In genomic region chr1:56506314-56506743, GRCh38 we compare ENCODE assay signal across 14 cellular contexts.
DNase-seq lines count a peak whose midpoint lies in the region; ATAC-seq and TF ChIP-seq lines count a peak whose summit lies in the region.
"Had no signal": no experiment of that assay in that cellular context is flagged by ENCODE, and none has a peak within 500 bp of the region (broad histone marks: within the 10 kb centered on the region; RNA-seq: fewer than 3 reads in every experiment).

No MANE protein-coding gene starts in this region.

- no peaks in the 10 kb centered on the region for H3K27me3 ChIP-seq in cardiac muscle cell
- H3K27me3 ChIP-seq in gastroesophageal sphincter: no peaks in the 10 kb centered on the region
- H3K27me3 ChIP-seq in upper lobe of right lung: no peaks in the 10 kb centered on the region
- H3K27me3 ChIP-seq: brain microvascular endothelial cell had no signal

- H3K27ac ChIP-seq in cardiac muscle cell (peak overlapping the region; percentile 34), gastroesophageal sphincter (no peak overlapping the region), upper lobe of right lung (peak overlapping the region; percentile 20)
- H3K27ac ChIP-seq: brain microvascular endothelial cell had no signal

- H3K9me3 ChIP-seq in cardiac muscle cell (ENCODE audit: low read depth): no peaks in the 10 kb centered on the region
- no peaks in the 10 kb centered on the region for H3K9me3 ChIP-seq in gastroesophageal sphincter
- H3K9me3 ChIP-seq in upper lobe of right lung: no peaks in the 10 kb centered on the region

- H3K36me3 ChIP-seq in cardiac muscle cell (peaks cover 15% of the 10 kb centered on the region), gastroesophageal sphincter (peaks cover 0 to 76% of the 10 kb centered on the region in 2 donors), upper lobe of right lung (peaks cover 62% of the 10 kb centered on the region)
- H3K36me3 ChIP-seq: brain microvascular endothelial cell had no signal

- no peak for TF ChIP-seq POLR2A in gastroesophageal sphincter (IDR thresholded peaks at IDR 0.05)

- peaks cover 48% of the 10 kb centered on the region for H3K4me1 ChIP-seq in cardiac muscle cell (ENCODE audit: low read depth)
- H3K4me1 ChIP-seq in gastroesophageal sphincter: peaks cover 0 to 62% (median 19%) of the 10 kb centered on the region in 3 donors
- H3K4me1 ChIP-seq in upper lobe of right lung: peaks cover 57% of the 10 kb centered on the region

- no peak for TF ChIP-seq EP300 in gastroesophageal sphincter (IDR thresholded peaks at IDR 0.05)

- H3K4me3 ChIP-seq in cardiac muscle cell: no peak overlapping the region
- no peak overlapping the region for H3K4me3 ChIP-seq in gastroesophageal sphincter
- H3K4me3 ChIP-seq in upper lobe of right lung: no peak overlapping the region

- 58 to 60% methylated on average over 1 to 2 of the region's 10 CpGs for WGBS in gastroesophageal sphincter (ENCODE audit: low coverage in 1 of 2), 2 donors

- DNase-seq in cardiac muscle cell (ENCODE audit: low read depth in 1 of 2, low spot score in 1 of 2) (no peak), Right ventricle myocardium inferior (ENCODE audit: missing footprints) (no peak), myocyte (ENCODE audit: low read depth) (peak; percentile 51), upper lobe of right lung (peak; percentile 64), HUDEP-2 (lab: John Stamatoyannopoulos, UW; ENCODE audit: unreplicated experiment in 76 of 76) (no peak), iPS-NIHi7 (ENCODE audit: extremely low spot score) (no peak), SHP77 treated with DMSO at 0.1 percent for 48 hours (lab: John Stamatoyannopoulos, UW) (no peak)
- DNase-seq: activated CD4-positive, alpha-beta memory T cell treated with anti-CD3 and anti-CD28 coated beads for 36 hours; activated effector memory CD4-positive, alpha-beta T cell treated with anti-CD3 and anti-CD28 coated beads, Interleukin-2, amount 50 U/mL, for 16 hours; brain microvascular endothelial cell; H7; natural killer cell; NCI-H1436 had no signal

- intact Hi-C loops in Right ventricle myocardium inferior (cut with DNase I) (loop anchor here (5.0 kb wide), 3 partner anchors 41 to 129 kb away; no protein-coding TSS in a partner anchor), upper lobe of right lung (cut with DNase I) (no loop called here)

- ATAC-seq in Right ventricle myocardium inferior: no peak
- ATAC-seq in gastroesophageal sphincter: peak; percentile 56
- peak; percentile 43 for ATAC-seq in upper lobe of right lung
- ATAC-seq: natural killer cell had no signal

- TF ChIP-seq CTCF in cardiac muscle cell (IDR thresholded peaks at IDR 0.05; ENCODE audit: low read depth, low read length) (no peak), gastroesophageal sphincter (IDR thresholded peaks at IDR 0.05) (no peak), upper lobe of right lung (IDR thresholded peaks at IDR 0.05) (no peak)

Comparison
In these comparisons a context has a peak if more than half of its experiments do, and no peak if none do; other contexts are left out.
1. DNase-seq: peak in myocyte (single experiment) and upper lobe of right lung (single experiment); none in cardiac muscle cell (0 of 2), Right ventricle myocardium inferior (single experiment), HUDEP-2 (0 of 76), iPS-NIHi7 (single experiment) and SHP77 treated with DMSO at 0.1 percent for 48 hours (single experiment).
2. H3K27ac ChIP-seq: peak in cardiac muscle cell (single experiment) and upper lobe of right lung (single experiment); none in gastroesophageal sphincter (0 of 4).